ENCODE assay signal across 8 cellular contexts in genomic region chr5:149434162-149435014, GRCh38. TPM values are rescaled to one million over a fixed set of nuclear protein-coding genes. Genes with fewer than 3 reads are reported as not detected.
DNase-seq lines count a peak whose midpoint lies in the region; ATAC-seq and TF ChIP-seq lines count a peak whose summit lies in the region.

No MANE protein-coding gene starts in this region.

- no peaks in the 10 kb centered on the region for H3K79me1 ChIP-seq in mesendoderm (ENCODE audit: low read length)

- TF ChIP-seq CTCF in natural killer cell (IDR thresholded peaks at IDR 0.05) (peak; percentile 83), dorsolateral prefrontal cortex (IDR thresholded peaks at IDR 0.05 in 54 of 56, conservative IDR thresholded peaks at IDR 0.05 in 2 of 56; ENCODE audit: low read depth in 1 of 56, partially characterized antibody in 56 of 56) (peak; percentile 65 to 88 (median 80))

- no peak overlapping the region for H2AK5ac ChIP-seq in mesendoderm (ENCODE audit: low read length)

- ATAC-seq in natural killer cell = peak; percentile 53 to 63 (median 55)
- no peak for ATAC-seq in natural killer cell treated with Interleukin-12 subunit alpha and Interleukin-12 subunit beta and Interleukin-15 and Interleukin-18, amount 100 ng/mL, for 72 hours
- ATAC-seq in stimulated activated effector memory CD8-positive, alpha-beta T cell treated with anti-CD3 and anti-CD28 coated beads, Interleukin-12 subunit alpha, Interleukin-12 subunit beta, amount 100 ng/mL, for 72 hours = peak; percentile 54
- ATAC-seq in GM21447 (IDR thresholded peaks at IDR 0.05; ENCODE audit: unreplicated experiment) = no peak

- H3K9me3 Mint-ChIP-seq in natural killer cell = no peaks in the 10 kb centered on the region
- H3K9me3 Mint-ChIP-seq in natural killer cell treated with Interleukin-12 subunit alpha and Interleukin-12 subunit beta and Interleukin-15 and Interleukin-18, amount 100 ng/mL, for 72 hours = no peaks in the 10 kb centered on the region
- no peaks in the 10 kb centered on the region for H3K9me3 Mint-ChIP-seq in activated CD4-positive, alpha-beta T cell treated with anti-CD3 and anti-CD28 coated beads, Interleukin-2, amount 10 ng/mL, durations not matched to agents 24 days and 14 days
- H3K9me3 Mint-ChIP-seq in stimulated activated effector memory CD8-positive, alpha-beta T cell treated with anti-CD3 and anti-CD28 coated beads, Interleukin-12 subunit alpha, Interleukin-12 subunit beta, amount 100 ng/mL, for 72 hours = no peaks in the 10 kb centered on the region

- H4K5ac ChIP-seq in mesendoderm (ENCODE audit: low read length) = no peak overlapping the region

- no CpG with 5 or more reads among the region's 7 CpGs for WGBS in mesendoderm (ENCODE audit: extremely low coverage, insufficient coverage, low lambda C conversion rate)

- H3K4me1 Mint-ChIP-seq in natural killer cell = peaks cover 16 to 17% of the 10 kb centered on the region in 2 donors
- H3K4me1 Mint-ChIP-seq in natural killer cell treated with Interleukin-12 subunit alpha and Interleukin-12 subunit beta and Interleukin-15 and Interleukin-18, amount 100 ng/mL, for 72 hours (ENCODE audit: low read depth in 2 of 2) = peaks cover 8 to 11% of the 10 kb centered on the region in 2 donors
- peaks cover 17% of the 10 kb centered on the region for H3K4me1 Mint-ChIP-seq in activated CD4-positive, alpha-beta T cell treated with anti-CD3 and anti-CD28 coated beads, Interleukin-2, amount 10 ng/mL, durations not matched to agents 24 days and 14 days
- peaks cover 16% of the 10 kb centered on the region for H3K4me1 Mint-ChIP-seq in stimulated activated effector memory CD8-positive, alpha-beta T cell treated with anti-CD3 and anti-CD28 coated beads, Interleukin-12 subunit alpha, Interleukin-12 subunit beta, amount 100 ng/mL, for 72 hours

- H4K8ac ChIP-seq in mesendoderm (ENCODE audit: low read depth, low read length) = no peak overlapping the region

- H3K4me2 ChIP-seq in mesendoderm (ENCODE audit: low read length) = no peak overlapping the region

- H3K36me3 Mint-ChIP-seq in natural killer cell = no peaks in the 10 kb centered on the region
- no peaks in the 10 kb centered on the region for H3K36me3 Mint-ChIP-seq in natural killer cell treated with Interleukin-12 subunit alpha and Interleukin-12 subunit beta and Interleukin-15 and Interleukin-18, amount 100 ng/mL, for 72 hours
- H3K36me3 Mint-ChIP-seq in activated CD4-positive, alpha-beta T cell treated with anti-CD3 and anti-CD28 coated beads, Interleukin-2, amount 10 ng/mL, durations not matched to agents 24 days and 14 days (ENCODE audit: low read depth) = no peaks in the 10 kb centered on the region
- H3K36me3 Mint-ChIP-seq in stimulated activated effector memory CD8-positive, alpha-beta T cell treated with anti-CD3 and anti-CD28 coated beads, Interleukin-12 subunit alpha, Interleukin-12 subunit beta, amount 100 ng/mL, for 72 hours = no peaks in the 10 kb centered on the region

- H3K56ac ChIP-seq in mesendoderm (ENCODE audit: low read length) = peak overlapping the region; percentile 2

- H2BK120ac ChIP-seq in mesendoderm (ENCODE audit: low read depth, low read length) = no peak overlapping the region

- DNase-seq in natural killer cell = peak; percentile 31
- DNase-seq in natural killer cell treated with Interleukin-12 subunit alpha and Interleukin-12 subunit beta and Interleukin-15 and Interleukin-18, amount 100 ng/mL, for 72 hours (ENCODE audit: low spot score) = no peak
- peak; percentile 40 for DNase-seq in NCI-H2227 treated with DMSO at 0.1 percent for 48 hours (lab: John Stamatoyannopoulos, UW)
- DNase-seq in activated CD4-positive, alpha-beta T cell treated with anti-CD3 and anti-CD28 coated beads, Interleukin-2, amount 10 ng/mL, durations not matched to agents 24 days and 14 days = peak; percentile 85
- DNase-seq in dorsolateral prefrontal cortex = peak in 5 of 10 donors; percentile 41 to 67 (median 59)
- DNase-seq in mesendoderm = peak; percentile 83
- peak; percentile 28 to 73 for DNase-seq in stimulated activated effector memory CD8-positive, alpha-beta T cell treated with anti-CD3 and anti-CD28 coated beads, Interleukin-12 subunit alpha, Interleukin-12 subunit beta, amount 100 ng/mL, for 72 hours (ENCODE audit: low spot score in 2 of 2)

- no peak overlapping the region for H2BK15ac ChIP-seq in mesendoderm (replicated peaks; ENCODE audit: low read depth)

- H3K4ac ChIP-seq in mesendoderm (ENCODE audit: low read depth, low read length) = no peak overlapping the region

- no peak overlapping the region for H3K4me3 Mint-ChIP-seq in natural killer cell
- H3K4me3 Mint-ChIP-seq in natural killer cell treated with Interleukin-12 subunit alpha and Interleukin-12 subunit beta and Interleukin-15 and Interleukin-18, amount 100 ng/mL, for 72 hours = no peak overlapping the region
- H3K4me3 Mint-ChIP-seq in activated CD4-positive, alpha-beta T cell treated with anti-CD3 and anti-CD28 coated beads, Interleukin-2, amount 10 ng/mL, durations not matched to agents 24 days and 14 days = no peak overlapping the region
- H3K4me3 Mint-ChIP-seq in stimulated activated effector memory CD8-positive, alpha-beta T cell treated with anti-CD3 and anti-CD28 coated beads, Interleukin-12 subunit alpha, Interleukin-12 subunit beta, amount 100 ng/mL, for 72 hours = no peak overlapping the region

- H3K27ac Mint-ChIP-seq in natural killer cell = peak overlapping the region in 1 of 2 donors; percentile 40
- no peak overlapping the region for H3K27ac Mint-ChIP-seq in natural killer cell treated with Interleukin-12 subunit alpha and Interleukin-12 subunit beta and Interleukin-15 and Interleukin-18, amount 100 ng/mL, for 72 hours
- H3K27ac Mint-ChIP-seq in activated CD4-positive, alpha-beta T cell treated with anti-CD3 and anti-CD28 coated beads, Interleukin-2, amount 10 ng/mL, durations not matched to agents 24 days and 14 days = no peak overlapping the region
- no peak overlapping the region for H3K27ac Mint-ChIP-seq in stimulated activated effector memory CD8-positive, alpha-beta T cell treated with anti-CD3 and anti-CD28 coated beads, Interleukin-12 subunit alpha, Interleukin-12 subunit beta, amount 100 ng/mL, for 72 hours

- H3K27me3 Mint-ChIP-seq in natural killer cell (ENCODE audit: low read depth in 2 of 2) = peaks cover 9 to 10% of the 10 kb centered on the region in 2 donors
- peaks cover 8% of the 10 kb centered on the region in 2 donors for H3K27me3 Mint-ChIP-seq in natural killer cell treated with Interleukin-12 subunit alpha and Interleukin-12 subunit beta and Interleukin-15 and Interleukin-18, amount 100 ng/mL, for 72 hours
- H3K27me3 Mint-ChIP-seq in activated CD4-positive, alpha-beta T cell treated with anti-CD3 and anti-CD28 coated beads, Interleukin-2, amount 10 ng/mL, durations not matched to agents 24 days and 14 days = peaks cover 4% of the 10 kb centered on the region

- H3K23ac ChIP-seq in mesendoderm (ENCODE audit: low read length) = no peak overlapping the region

- H3K4me3 ChIP-seq in dorsolateral prefrontal cortex (no peak overlapping the region), mesendoderm (ENCODE audit: low read length) (no peak overlapping the region)

- H3K4me1 ChIP-seq in mesendoderm (ENCODE audit: control insufficient read depth, low read depth, low read length) = peaks cover 9% of the 10 kb centered on the region

- no peak overlapping the region for H2BK5ac ChIP-seq in mesendoderm (ENCODE audit: low read length)

- no peak overlapping the region for H3K18ac ChIP-seq in mesendoderm (ENCODE audit: low read length)

- H3K79me2 ChIP-seq in mesendoderm (ENCODE audit: control insufficient read depth, insufficient read depth, low read length) = no peaks in the 10 kb centered on the region

- H3K9ac ChIP-seq in mesendoderm (ENCODE audit: low read length) = no peak overlapping the region

- H3K27me3 ChIP-seq in dorsolateral prefrontal cortex (no peaks in the 10 kb centered on the region), mesendoderm (ENCODE audit: insufficient read depth, low read length, poor library complexity) (no peaks in the 10 kb centered on the region)

- H3K27ac ChIP-seq in dorsolateral prefrontal cortex (no peak overlapping the region), mesendoderm (ENCODE audit: low read depth, low read length) (no peak overlapping the region)

- intact Hi-C loops in natural killer cell (cut with micrococcal nuclease) = loop anchor here (2.0 kb wide), 1 partner anchor 118 kb away; no protein-coding TSS in a partner anchor
- intact Hi-C loops in activated CD4-positive, alpha-beta T cell treated with anti-CD3 and anti-CD28 coated beads, Interleukin-2, amount 10 ng/mL, durations not matched to agents 24 days and 14 days (cut with micrococcal nuclease) = loop anchor here (1.0 to 5.0 kb wide), 3 partner anchors 52 to 130 kb away; no protein-coding TSS in a partner anchor
- intact Hi-C loops in dorsolateral prefrontal cortex (cut with DNase I) = loop anchor here (5.0 kb wide), 1 partner anchor 52 kb away; no protein-coding TSS in a partner anchor

- H3K36me3 ChIP-seq in mesendoderm (ENCODE audit: control insufficient read depth, insufficient read depth, low read length) = no peaks in the 10 kb centered on the region

RNA-seq across cellular contexts. Expression of gene IL17B, which starts 55.3 kb away (rescaled TPM):
- total RNA-seq in natural killer cell (not detected), dorsolateral prefrontal cortex (1 to 10 TPM in 1 of 120 experiments, under 1 TPM in 1, not detected in 118; 0.68 to 1.3 TPM)
- total RNA-seq in natural killer cell treated with Interleukin-12 subunit alpha and Interleukin-12 subunit beta and Interleukin-15 and Interleukin-18, amount 100 ng/mL, for 72 hours = not detected
- total RNA-seq in activated CD4-positive, alpha-beta T cell treated with anti-CD3 and anti-CD28 coated beads, Interleukin-2, amount 10 ng/mL, durations not matched to agents 24 days and 14 days = not detected in 2 replicates
- polyA plus RNA-seq in mesendoderm (2013, experiment 1 of 2) = 0.10 TPM
- not detected for polyA plus RNA-seq in mesendoderm (2013, experiment 2 of 2)

Comparison
In these comparisons a context has a peak if more than half of its experiments do, and no peak if none do; other contexts are left out.
1. ATAC-seq: peak in natural killer cell (3 of 3) and stimulated activated effector memory CD8-positive, alpha-beta T cell treated with anti-CD3 and anti-CD28 coated beads, Interleukin-12 subunit alpha, Interleukin-12 subunit beta, amount 100 ng/mL, for 72 hours (single experiment); none in natural killer cell treated with Interleukin-12 subunit alpha and Interleukin-12 subunit beta and Interleukin-15 and Interleukin-18, amount 100 ng/mL, for 72 hours (0 of 2) and GM21447 (single experiment).